8 cellular contexts compared by ENCODE assay signal in the genomic region with DNA sequence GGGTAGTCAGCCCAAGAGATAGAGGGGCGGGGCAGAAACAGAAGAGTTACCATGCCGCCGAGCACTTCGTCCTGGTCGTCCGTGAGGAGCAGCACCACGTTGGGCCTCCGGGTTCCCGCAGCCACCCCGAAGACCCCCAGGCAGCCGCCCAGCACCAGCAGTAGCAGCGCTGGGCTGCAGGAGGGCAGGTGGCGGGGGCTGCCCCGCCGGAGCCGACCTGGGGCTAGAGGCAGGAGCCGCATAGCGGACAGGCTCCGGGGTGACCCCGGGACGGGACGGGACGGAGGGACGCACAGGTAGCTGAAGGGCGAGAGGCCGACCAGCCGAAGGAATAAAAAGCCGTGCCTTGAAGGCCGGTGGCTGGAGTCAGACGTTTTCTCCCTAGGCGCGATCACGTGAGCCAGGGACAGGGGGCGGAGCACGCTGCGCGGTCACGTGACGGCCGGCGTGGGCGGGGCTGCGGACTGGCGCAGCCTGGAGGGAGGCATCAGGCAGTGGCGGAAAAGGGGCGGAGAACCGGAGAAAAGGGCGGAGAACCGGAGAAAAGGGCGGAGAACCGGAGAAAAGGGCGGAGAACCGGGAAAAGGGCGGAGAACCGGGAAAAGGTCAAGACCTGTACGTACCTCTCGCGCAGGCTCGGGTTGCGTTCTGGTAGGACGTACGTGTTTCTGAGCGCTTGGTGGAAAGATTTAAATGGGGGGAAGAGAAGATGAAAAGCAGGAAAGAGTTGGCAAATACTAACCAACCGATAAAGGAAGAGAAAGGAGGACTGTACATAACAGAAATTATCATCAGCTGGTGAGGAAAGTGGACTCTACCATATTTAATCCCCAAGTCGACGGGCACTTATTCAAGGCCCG. TPM values are rescaled to one million over a fixed set of nuclear protein-coding genes. Genes with fewer than 3 reads are reported as not detected.
DNase-seq lines count a peak whose midpoint lies in the region; ATAC-seq and TF ChIP-seq lines count a peak whose summit lies in the region.

A gene (minus strand): TSS at position 372 of the 860 bp plus-strand sequence. CDS start 130 bp downstream, at position 242.

- peak within 1 kb of the TSS; percentile 91 for H3K27ac Mint-ChIP-seq in endodermal cell

- H3K27me3 ChIP-seq in NT2/D1 (ENCODE audit: insufficient read depth, insufficient read length) (no peaks in the 10 kb centered on the region), endodermal cell (ENCODE audit: control insufficient read depth, insufficient read depth, low read length, poor library complexity, severe bottlenecking) (no peaks in the 10 kb centered on the region)

- H3K4me1 Mint-ChIP-seq in endodermal cell = peaks cover 16% of the 10 kb centered on the region

- no peaks in the 10 kb centered on the region for H3K9me3 Mint-ChIP-seq in endodermal cell

- no peak for TF ChIP-seq CTCF in endodermal cell (conservative IDR thresholded peaks at IDR 0.05)

- peak; percentile 83 for ATAC-seq in GM21360 (IDR thresholded peaks at IDR 0.05; ENCODE audit: unreplicated experiment)

- H3K27me3 Mint-ChIP-seq in endodermal cell (ENCODE audit: insufficient read depth) = no peaks in the 10 kb centered on the region

- H3K4me3 ChIP-seq in NT2/D1 (ENCODE audit: insufficient read length, low read depth) (peak within 1 kb of the TSS; percentile 89), endodermal cell (ENCODE audit: low read length) (peak within 1 kb of the TSS; percentile 99)

- H3K9ac ChIP-seq in NT2/D1 (ENCODE audit: insufficient read length, low read depth) (peak within 1 kb of the TSS; percentile 90), endodermal cell (ENCODE audit: extremely low read depth, low read length, poor library complexity, severe bottlenecking) (peak within 1 kb of the TSS; percentile 61)

- H3K4me1 ChIP-seq in NT2/D1 (ENCODE audit: insufficient read depth, insufficient read length) = no peaks in the 10 kb centered on the region
- no peaks in the 10 kb centered on the region for H3K4me1 ChIP-seq in endodermal cell (ENCODE audit: control insufficient read depth, insufficient read depth, low read length)

- 1 to 2% methylated on average over 23 to 67 of the region's 67 CpGs for WGBS in endodermal cell (ENCODE audit: insufficient coverage in 1 of 2, insufficient read length in 1 of 2), 2 experiments

- H3K36me3 ChIP-seq in NT2/D1 (ENCODE audit: insufficient read depth, insufficient read length, low read length) (peaks cover 4% of the 10 kb centered on the region), endodermal cell (ENCODE audit: control insufficient read depth, insufficient read depth, low read length) (no peaks in the 10 kb centered on the region)

- H3K4me3 Mint-ChIP-seq in endodermal cell = peak within 1 kb of the TSS; percentile 89

- DNase-seq in COLO668 (lab: John Stamatoyannopoulos, UW; ENCODE audit: unreplicated experiment) (peak; percentile 97), HUDEP-2 (lab: John Stamatoyannopoulos, UW; ENCODE audit: unreplicated experiment in 76 of 76) (peak in 74 of 76 experiments; percentile 40 to 96 (median 87)), NT2/D1 (ENCODE audit: low read depth, low spot score) (peak; percentile 91), endodermal cell (peak; percentile 99), mesenteric fat pad (ENCODE audit: low spot score) (peak; percentile 99)
- peak; percentile 68 for DNase-seq in activated CD8-positive, alpha-beta memory T cell treated with anti-CD3 and anti-CD28 coated beads, Interleukin-2, amount 50 U/mL, for 1 hour (ENCODE audit: extremely low read depth)
- peak; percentile 99 for DNase-seq in stimulated activated CD8-positive, alpha-beta memory T cell treated with anti-CD3 and anti-CD28 coated beads, Interleukin-15, amount 100 ng/mL, for 24 hours (ENCODE audit: low read depth)

- no peaks in the 10 kb centered on the region for H3K9me3 ChIP-seq in NT2/D1 (ENCODE audit: insufficient read depth, low read length)
- H3K9me3 ChIP-seq in endodermal cell (ENCODE audit: control insufficient read depth, low read length) = no peaks in the 10 kb centered on the region

- H3K27ac ChIP-seq in endodermal cell (ENCODE audit: low read depth, low read length) = peak within 1 kb of the TSS; percentile 27

- H3K36me3 Mint-ChIP-seq in endodermal cell (ENCODE audit: low read depth) = peaks cover 12% of the 10 kb centered on the region

RNA-seq across cellular contexts. Expression of the gene that starts here (rescaled TPM):
- 10 to 100 TPM; 46.4 to 48.1 TPM for total RNA-seq in endodermal cell
- polyA plus RNA-seq in endodermal cell (2013, experiment 1 of 2) = 42.6 TPM
- polyA plus RNA-seq in endodermal cell (2013, experiment 2 of 2) = 43.5 TPM
- total RNA-seq in mesenteric fat pad = 278 TPM

Comparison
In these comparisons a context has a peak if more than half of its experiments do, and no peak if none do; other contexts are left out.
1. Peak in every context shown above with its lines: DNase-seq, ATAC-seq, H3K4me3 ChIP-seq and H3K27ac ChIP-seq.